ENCODE assay signal across 8 cellular contexts in the genomic region with DNA sequence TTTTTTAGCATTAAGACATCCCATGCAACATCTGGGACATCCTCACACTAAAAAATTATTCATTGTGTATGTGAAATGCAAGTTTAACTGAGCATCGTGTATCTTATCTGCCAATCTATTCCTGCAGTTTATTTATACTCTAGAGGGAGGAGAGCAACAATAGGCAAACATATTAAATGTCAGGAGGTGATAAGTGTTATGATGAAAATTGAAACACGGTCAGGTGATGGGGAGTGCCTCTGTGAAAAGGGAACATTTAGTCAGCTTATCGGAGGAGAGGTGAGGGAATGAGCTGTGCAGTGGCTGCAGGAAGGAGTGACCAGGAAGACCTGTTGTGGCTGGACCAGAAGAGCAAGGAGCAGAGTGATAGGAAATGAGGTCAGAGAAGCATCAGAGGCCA. TPM values are rescaled to one million over a fixed set of nuclear protein-coding genes. Genes with fewer than 3 reads are reported as not detected.
DNase-seq lines count a peak whose midpoint lies in the region; ATAC-seq and TF ChIP-seq lines count a peak whose summit lies in the region.

No MANE protein-coding gene starts in this region.

- no peak overlapping the region for H3K18ac ChIP-seq in IMR-90 (ENCODE audit: low read depth, low read length)

- H2BK120ac ChIP-seq in IMR-90 (ENCODE audit: low read depth, low read length) = no peak overlapping the region

- no peak overlapping the region for H3K56ac ChIP-seq in IMR-90 (ENCODE audit: extremely low read depth, insufficient read depth, low read length)

- CTCF ChIA-PET in IMR-90 (lab: Yijun Ruan, JAX) = interaction anchor here (0.5 to 0.7 kb wide), 2 partner anchors 11 to 16 kb away, joined by 4 to 5 read pairs; no protein-coding TSS in a partner anchor

- no peak overlapping the region for H3K4ac ChIP-seq in IMR-90 (ENCODE audit: low read depth, low read length)

- POLR2A ChIA-PET in IMR-90 (lab: Charles Lee; ENCODE audit: unreplicated experiment) = no interaction called here

- H3K4me1 ChIP-seq in IMR-90 (ENCODE audit: control insufficient read depth, insufficient read depth, low read length) (peaks cover 10% of the 10 kb centered on the region), adipocyte (ENCODE audit: control insufficient read depth, insufficient read depth, low read length) (peaks cover 21% of the 10 kb centered on the region), lung (ENCODE audit: control insufficient read depth in 2 of 2, insufficient read depth in 2 of 2, low read length in 2 of 2) (peaks cover 9 to 10% of the 10 kb centered on the region in 2 donors), uterus (peaks cover 0 to 14% of the 10 kb centered on the region in 2 donors)

- no peak overlapping the region for H2AK5ac ChIP-seq in IMR-90 (ENCODE audit: low read depth, low read length)

- H4K91ac ChIP-seq in IMR-90 (ENCODE audit: insufficient read depth, low read depth, low read length) = no peak overlapping the region

- ATAC-seq in IMR-90 (ENCODE audit: low read depth) (no peak), lung (ENCODE audit: insufficient read depth, low FRiP score) (peak; percentile 29), GM21786 (IDR thresholded peaks at IDR 0.05; ENCODE audit: unreplicated experiment) (no peak)

- 0% methylated on average over 1 of the region's 3 CpGs; no CpG with 5 or more reads in 1 of the 2 experiments for WGBS in IMR-90 (ENCODE audit: extremely low coverage in 2 of 2, insufficient read length in 1 of 2), 2 experiments
- WGBS in lung, 2 donors = 6 to 15% methylated on average over 3 of the region's 3 CpGs

- peaks cover 23 to 29% of the 10 kb centered on the region in 2 experiments for H3K79me1 ChIP-seq in IMR-90 (ENCODE audit: low read depth in 1 of 2, low read length in 2 of 2)

- no peak overlapping the region for H3K23ac ChIP-seq in IMR-90 (ENCODE audit: low read depth, low read length)

- H2BK20ac ChIP-seq in IMR-90 (ENCODE audit: low read depth, low read length) = no peak overlapping the region

- peaks cover 6% of the 10 kb centered on the region for H3K36me3 ChIP-seq in IMR-90 (ENCODE audit: control insufficient read depth, insufficient read depth, low read length)
- peaks cover 12% of the 10 kb centered on the region for H3K36me3 ChIP-seq in adipocyte (ENCODE audit: control insufficient read depth, insufficient read depth, low read length, severe bottlenecking)
- peaks cover 5 to 10% of the 10 kb centered on the region in 2 donors for H3K36me3 ChIP-seq in lung (ENCODE audit: control insufficient read depth in 2 of 2, insufficient read depth in 2 of 2, low read length in 2 of 2)
- no peaks in the 10 kb centered on the region for H3K36me3 ChIP-seq in uterus

- H3K4me3 ChIP-seq in IMR-90 (ENCODE audit: insufficient read depth, low read depth, low read length) (no peak overlapping the region; the same call in 1 of the 2 replicates), adipocyte (ENCODE audit: low read length) (peak overlapping the region; percentile 99), lung (no peak overlapping the region), uterus (peak overlapping the region; percentile 68 to 81)

- TF ChIP-seq POLR2A in IMR-90 (IDR thresholded peaks at IDR 0.05; ENCODE audit: low read depth, low read length) (no peak), uterus (IDR thresholded peaks at IDR 0.05) (no peak)

- no peak overlapping the region for H2BK15ac ChIP-seq in IMR-90 (ENCODE audit: low read depth, low read length)

- H3K27me3 ChIP-seq in IMR-90 (ENCODE audit: control insufficient read depth, insufficient read depth, low read length) (peaks cover 17% of the 10 kb centered on the region), adipocyte (replicated peaks; ENCODE audit: control insufficient read depth, insufficient read depth, low read length) (peaks cover 3% of the 10 kb centered on the region), lung (ENCODE audit: control insufficient read depth, insufficient read depth) (no peaks in the 10 kb centered on the region), uterus (no peaks in the 10 kb centered on the region)

- peak overlapping the region; percentile 58 to 66; a peak in 3 of 4 replicates for H4K8ac ChIP-seq in IMR-90 (ENCODE audit: low read depth in 2 of 2, low read length in 2 of 2)

- H2BK5ac ChIP-seq in IMR-90 (ENCODE audit: low read depth, low read length, poor library complexity, severe bottlenecking) = no peak overlapping the region

- in situ Hi-C loops in IMR-90 (cut with MboI; ENCODE audit: low sequenced_read_pairs) = loop anchor here (25.0 kb wide), 1 partner anchor 307 kb away; no protein-coding TSS in a partner anchor

- peak overlapping the region; percentile 82 for H3K27ac ChIP-seq in C4-2B
- no peak overlapping the region for H3K27ac ChIP-seq in IMR-90 (ENCODE audit: insufficient read depth, low read length)
- H3K27ac ChIP-seq in lung (ENCODE audit: low read depth in 1 of 2, low read length in 1 of 2) = peak overlapping the region; percentile 26 to 74
- H3K27ac ChIP-seq in uterus = peak overlapping the region; percentile 85 to 87

- peak overlapping the region; percentile 51 for H2AK9ac ChIP-seq in IMR-90 (replicated peaks; ENCODE audit: low read depth, low read length, poor library complexity)

- no peak overlapping the region for H3K14ac ChIP-seq in IMR-90 (replicated peaks; ENCODE audit: low read depth, low read length)

- H3K4me2 ChIP-seq in IMR-90 (ENCODE audit: low read depth, low read length) = peak overlapping the region; percentile 48

- H3K9me3 ChIP-seq in IMR-90 (ENCODE audit: control insufficient read depth, insufficient read depth, low read length) (no peaks in the 10 kb centered on the region), adipocyte (ENCODE audit: control insufficient read depth, low read length) (no peaks in the 10 kb centered on the region), lung (ENCODE audit: control insufficient read depth in 2 of 2, insufficient read depth in 1 of 2, low read length in 1 of 2) (no peaks in the 10 kb centered on the region), uterus (no peaks in the 10 kb centered on the region)

- TF ChIP-seq CTCF in C4-2B (conservative IDR thresholded peaks at IDR 0.05) = no peak
- no peak for TF ChIP-seq CTCF in IMR-90 (conservative IDR thresholded peaks at IDR 0.05; ENCODE audit: low read depth, low read length)
- TF ChIP-seq CTCF in lung (IDR thresholded peaks at IDR 0.05; ENCODE audit: control extremely low read depth, extremely low read depth) = no peak
- no peak for TF ChIP-seq CTCF in uterus (IDR thresholded peaks at IDR 0.05)

- peaks cover 6% of the 10 kb centered on the region; the same call in 1 of the 2 replicates for H4K20me1 ChIP-seq in IMR-90 (ENCODE audit: insufficient read depth, low read length)

- no peak for TF ChIP-seq RAD21 in IMR-90 (IDR thresholded peaks at IDR 0.05; ENCODE audit: low read length)

- BruUV-seq in IMR-90 (replicated peaks; lab: Mats Ljungman, UMichigan) = no TSS peak

- peak overlapping the region; percentile 33 for H4K5ac ChIP-seq in IMR-90 (ENCODE audit: low read depth, low read length)

- dilution Hi-C loops in IMR-90 (cut with HindIII; ENCODE audit: low sequenced_read_pairs, unreplicated experiment) = no loop called here

- DNase-seq in IMR-90 (no peak), adipocyte (ENCODE audit: low read depth) (no peak), lung (ENCODE audit: low spot score) (peak; percentile 42), uterus (no peak), SIG-M5 treated with dmso at 0.1 percent for 504 hours (lab: John Stamatoyannopoulos, UW; ENCODE audit: unreplicated experiment) (no peak)
- no peak for DNase-seq in activated CD4-positive, alpha-beta T cell treated with anti-CD3 and anti-CD28 coated beads for 48 hours

- H3K9ac ChIP-seq in IMR-90 (ENCODE audit: low read depth, low read length) (no peak overlapping the region), adipocyte (ENCODE audit: low read length) (peak overlapping the region; percentile 96)

- peaks cover 5% of the 10 kb centered on the region; the same call in 1 of the 2 replicates for H3K9me1 ChIP-seq in IMR-90 (ENCODE audit: insufficient read depth, low read length)

- intact Hi-C loops in IMR-90 (cut with micrococcal nuclease) = loop anchor here (5.0 kb wide), 2 partner anchors 102 to 117 kb away; partner anchors contain the start of genes MKNK1 and MOB3C
- intact Hi-C loops in uterus (cut with DNase I; ENCODE audit: low total_unique reads) = no loop called here

- peak overlapping the region; percentile 85 for H2AFZ ChIP-seq in IMR-90 (replicated peaks; ENCODE audit: low read length, poor library complexity)

TF ChIP-seq in IMR-90, 13 proteins besides CTCF, POLR2A, EP300 and RAD21 (continues in another document):
- no peak for TF ChIP-seq CEBPB (IDR thresholded peaks at IDR 0.05; ENCODE audit: low read depth, low read length)
- no peak for TF ChIP-seq MAFK (IDR thresholded peaks at IDR 0.05; ENCODE audit: low read depth, low read length)
- no peak for TF ChIP-seq MAZ (IDR thresholded peaks at IDR 0.05; ENCODE audit: borderline replicate concordance, low read depth, low read length)
- TF ChIP-seq USF2 (IDR thresholded peaks at IDR 0.05; ENCODE audit: low read depth, low read length) = no peak
- TF ChIP-seq CHD1 (IDR thresholded peaks at IDR 0.05; ENCODE audit: low read depth, low read length) = no peak

RNA-seq across cellular contexts. Expression of gene EFCAB14, which starts 0.8 kb away (rescaled TPM):
- total RNA-seq in IMR-90 (2012; rRNA removed) (39.2 and 43.0 TPM in 2 replicates), lung (100 to 1,000 TPM in 1 of 2 donors, 10 to 100 TPM in 1; 97.7 to 132 TPM), uterus (100 to 1,000 TPM in 2 of 4 donors, 10 to 100 TPM in 2; 63.5 to 188 (median 96.0) TPM)
- polyA plus RNA-seq in IMR-90 (2012; rRNA removed) (25.5 and 28.6 TPM in 2 replicates), lung (10 to 100 TPM; 20.8 to 49.0 TPM)
- 7.8 and 10.3 TPM in 2 replicates for polyA plus RNA-seq in IMR-90 (2012; cell fraction: cytosol; rRNA removed)
- polyA plus RNA-seq in IMR-90 (2012; cell fraction: nucleus; rRNA removed; ENCODE audit: low replicate concordance) = 5.0 and 31.4 TPM in 2 replicates

RNA-seq across cellular contexts. Expression of gene TEX38, which starts 48.0 kb away (rescaled TPM):
- not detected in 2 replicates for total RNA-seq in IMR-90 (2012; rRNA removed)
- not detected in 2 replicates for polyA plus RNA-seq in IMR-90 (2012; rRNA removed)
- polyA plus RNA-seq in IMR-90 (2012; cell fraction: cytosol; rRNA removed) = not detected in 2 replicates
- 0.23 TPM in 1 of 2 replicates, not detected in the other for polyA plus RNA-seq in IMR-90 (2012; cell fraction: nucleus; rRNA removed; ENCODE audit: low replicate concordance)
- not detected for total RNA-seq in lung
- not detected for polyA plus RNA-seq in lung
- total RNA-seq in uterus = not detected

RNA-seq across cellular contexts. Expression of gene ATPAF1, which starts 51.5 kb away (rescaled TPM):
- total RNA-seq in IMR-90 (2012; rRNA removed) (52.2 and 80.3 TPM in 2 replicates), lung (10 to 100 TPM; 35.1 to 42.3 TPM), uterus (10 to 100 TPM in 3 of 4 donors, 1 to 10 TPM in 1; 8.2 to 59.7 (median 40.8) TPM)
- polyA plus RNA-seq in IMR-90 (2012; rRNA removed) (45.4 and 55.5 TPM in 2 replicates), lung (10 to 100 TPM; 23.1 to 38.1 TPM)
- polyA plus RNA-seq in IMR-90 (2012; cell fraction: cytosol; rRNA removed) = 19.9 and 67.2 TPM in 2 replicates
- 8.4 and 36.0 TPM in 2 replicates for polyA plus RNA-seq in IMR-90 (2012; cell fraction: nucleus; rRNA removed; ENCODE audit: low replicate concordance)

Comparison
In these comparisons a context has a peak if more than half of its experiments do, and no peak if none do; other contexts are left out.
1. H3K4me3 ChIP-seq: peak in adipocyte (single experiment) and uterus (2 of 2); none in IMR-90 (single experiment) and lung (single experiment).